Comparison of ENCODE assay signal across 10 cellular contexts in the genomic region with DNA sequence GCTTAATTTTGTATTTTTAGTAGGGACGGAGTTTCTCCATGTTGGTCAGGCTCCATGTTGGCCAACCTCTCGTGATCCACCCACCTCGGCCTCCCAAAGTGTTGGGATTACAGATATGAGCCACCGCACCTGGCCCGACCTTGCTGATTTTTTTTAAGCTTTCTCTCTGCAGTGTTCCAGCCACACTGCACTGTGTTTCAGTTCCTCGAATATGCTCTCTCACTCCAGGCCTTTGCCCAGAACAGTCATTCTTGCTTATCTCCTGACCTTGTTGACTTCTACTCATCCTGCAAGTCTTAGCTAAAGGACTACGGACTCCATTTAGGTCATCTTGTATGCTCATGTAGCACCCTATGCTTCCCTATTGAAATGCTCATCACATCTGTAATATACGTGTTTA. TPM values are rescaled to one million over a fixed set of nuclear protein-coding genes. Genes with fewer than 3 reads are reported as not detected.
DNase-seq lines count a peak whose midpoint lies in the region; ATAC-seq and TF ChIP-seq lines count a peak whose summit lies in the region.
"Had no signal": no experiment of that assay in that cellular context is flagged by ENCODE, and none has a peak within 500 bp of the region (broad histone marks: within the 10 kb centered on the region; RNA-seq: fewer than 3 reads in every experiment).

No MANE protein-coding gene starts in this region.

- H3K27me3 Mint-ChIP-seq in T-helper 2 cell treated with Interferon-gamma antibody and Interleukin-4, amounts not matched to agents 5 μg/mL and 100 μg/mL, for 36 hours (ENCODE audit: low read depth), result no peaks in the 10 kb centered on the region
- no peaks in the 10 kb centered on the region for H3K27me3 Mint-ChIP-seq in HFFc6 (ENCODE audit: insufficient read depth)

- in situ Hi-C loops in ACHN (cut with HindIII; ENCODE audit: low pct_ligation_motif_present, low pct_unique_long_range_greater_than_20kb, low sequenced_read_pairs), result no loop called here

- no peaks in the 10 kb centered on the region for H3K9me3 ChIP-seq in neural cell (ENCODE audit: low read length)
- H3K9me3 ChIP-seq: heart right ventricle had no signal

- TF ChIP-seq RAD21 in neural cell (conservative IDR thresholded peaks at IDR 0.05), result no peak

- H3K4me2 ChIP-seq in neural cell (ENCODE audit: low read length), result no peak overlapping the region

- H3K9me2 ChIP-seq in neural cell (ENCODE audit: insufficient read depth, low read length), result no peaks in the 10 kb centered on the region

- no peak for DNase-seq in T-helper 2 cell treated with Interferon-gamma antibody and Interleukin-4, amounts not matched to agents 5 μg/mL and 100 μg/mL, for 36 hours (ENCODE audit: low spot score)
- DNase-seq in T-helper 2 cell (no peak), HFFc6 (no peak), NCI-H2227 (lab: John Stamatoyannopoulos, UW; ENCODE audit: unreplicated experiment) (no peak), NK-92 (lab: John Stamatoyannopoulos, UW; ENCODE audit: unreplicated experiment) (no peak), ACHN (no peak)
- DNase-seq: activated CD4-positive, alpha-beta T cell treated with anti-CD3 and anti-CD28 coated beads for 48 hours; heart right ventricle had no signal

- TF ChIP-seq CTCF in HFFc6 (IDR thresholded peaks at IDR 0.05) (no peak), neural cell (IDR thresholded peaks at IDR 0.05; ENCODE audit: poor library complexity, severe bottlenecking) (no peak)

- H2AFZ ChIP-seq in neural cell (ENCODE audit: low read depth, low read length), result no peak overlapping the region

- H3K4me1 Mint-ChIP-seq in T-helper 2 cell treated with Interferon-gamma antibody and Interleukin-4, amounts not matched to agents 5 μg/mL and 100 μg/mL, for 36 hours (ENCODE audit: low read depth), result peaks cover 56% of the 10 kb centered on the region
- peaks cover 49% of the 10 kb centered on the region for H3K4me1 Mint-ChIP-seq in HFFc6 (ENCODE audit: low read depth)

- H3K36me3 Mint-ChIP-seq in T-helper 2 cell treated with Interferon-gamma antibody and Interleukin-4, amounts not matched to agents 5 μg/mL and 100 μg/mL, for 36 hours (ENCODE audit: low read depth), result peaks cover 54% of the 10 kb centered on the region
- peaks cover 35% of the 10 kb centered on the region for H3K36me3 Mint-ChIP-seq in HFFc6 (ENCODE audit: low read depth)

- H3K79me2 ChIP-seq in neural cell (replicated peaks; ENCODE audit: insufficient read depth, low read length), result peaks cover 77% of the 10 kb centered on the region

- no peak for TF ChIP-seq EP300 in neural cell (conservative IDR thresholded peaks at IDR 0.05; ENCODE audit: poor library complexity, severe bottlenecking)

- H3K4me3 Mint-ChIP-seq in T-helper 2 cell treated with Interferon-gamma antibody and Interleukin-4, amounts not matched to agents 5 μg/mL and 100 μg/mL, for 36 hours, result peak overlapping the region; percentile 60
- no peak overlapping the region; the same call in 1 of the 2 replicates for H3K4me3 Mint-ChIP-seq in HFFc6

- no peak overlapping the region for H3K27ac ChIP-seq in neural cell (ENCODE audit: low read length)

- H3F3A ChIP-seq in neural cell (ENCODE audit: insufficient read depth, low read length, poor library complexity, severe bottlenecking), result no peaks in the 10 kb centered on the region

- peak overlapping the region; percentile 31 for H3K27ac Mint-ChIP-seq in T-helper 2 cell treated with Interferon-gamma antibody and Interleukin-4, amounts not matched to agents 5 μg/mL and 100 μg/mL, for 36 hours
- H3K27ac Mint-ChIP-seq in HFFc6, result peak overlapping the region; percentile 26; the same call in 1 of the 2 replicates

- peak overlapping the region; percentile 87 for H3K4me3 ChIP-seq in neural cell (ENCODE audit: low read length)
- H3K4me3 ChIP-seq: heart right ventricle had no signal

- H3K36me3 ChIP-seq in neural cell (ENCODE audit: insufficient read depth, low read length), result peaks cover 13% of the 10 kb centered on the region

- no peaks in the 10 kb centered on the region for H3K27me3 ChIP-seq in neural cell (ENCODE audit: insufficient read depth, low read depth, low read length)
- H3K27me3 ChIP-seq: heart right ventricle had no signal

- peak; percentile 29 for ATAC-seq in HG03565 (IDR thresholded peaks at IDR 0.05; ENCODE audit: unreplicated experiment)

- H3K9me3 Mint-ChIP-seq in T-helper 2 cell treated with Interferon-gamma antibody and Interleukin-4, amounts not matched to agents 5 μg/mL and 100 μg/mL, for 36 hours, result no peaks in the 10 kb centered on the region
- H3K9me3 Mint-ChIP-seq in HFFc6, result no peaks in the 10 kb centered on the region

- no peak overlapping the region for H3K9ac ChIP-seq in neural cell (ENCODE audit: low read length)

- peaks cover 3% of the 10 kb centered on the region for H4K20me1 ChIP-seq in neural cell (ENCODE audit: insufficient read depth)

TF ChIP-seq in neural cell, 6 proteins besides CTCF, POLR2A, EP300 and RAD21:
- TF ChIP-seq SMC3 (conservative IDR thresholded peaks at IDR 0.05; ENCODE audit: poor library complexity), result no peak
- no peak for TF ChIP-seq MXI1 (conservative IDR thresholded peaks at IDR 0.05; ENCODE audit: poor library complexity, severe bottlenecking)
- TF ChIP-seq TAF1 (IDR thresholded peaks at IDR 0.05; ENCODE audit: low read depth), result no peak
- no peak for TF ChIP-seq EZH2 (IDR thresholded peaks at IDR 0.05; ENCODE audit: borderline replicate concordance, insufficient read depth, low read length, poor library complexity, severe bottlenecking)
- no peak for TF ChIP-seq POLR2AphosphoS5 (IDR thresholded peaks at IDR 0.05)
- TF ChIP-seq, protein P1, sequence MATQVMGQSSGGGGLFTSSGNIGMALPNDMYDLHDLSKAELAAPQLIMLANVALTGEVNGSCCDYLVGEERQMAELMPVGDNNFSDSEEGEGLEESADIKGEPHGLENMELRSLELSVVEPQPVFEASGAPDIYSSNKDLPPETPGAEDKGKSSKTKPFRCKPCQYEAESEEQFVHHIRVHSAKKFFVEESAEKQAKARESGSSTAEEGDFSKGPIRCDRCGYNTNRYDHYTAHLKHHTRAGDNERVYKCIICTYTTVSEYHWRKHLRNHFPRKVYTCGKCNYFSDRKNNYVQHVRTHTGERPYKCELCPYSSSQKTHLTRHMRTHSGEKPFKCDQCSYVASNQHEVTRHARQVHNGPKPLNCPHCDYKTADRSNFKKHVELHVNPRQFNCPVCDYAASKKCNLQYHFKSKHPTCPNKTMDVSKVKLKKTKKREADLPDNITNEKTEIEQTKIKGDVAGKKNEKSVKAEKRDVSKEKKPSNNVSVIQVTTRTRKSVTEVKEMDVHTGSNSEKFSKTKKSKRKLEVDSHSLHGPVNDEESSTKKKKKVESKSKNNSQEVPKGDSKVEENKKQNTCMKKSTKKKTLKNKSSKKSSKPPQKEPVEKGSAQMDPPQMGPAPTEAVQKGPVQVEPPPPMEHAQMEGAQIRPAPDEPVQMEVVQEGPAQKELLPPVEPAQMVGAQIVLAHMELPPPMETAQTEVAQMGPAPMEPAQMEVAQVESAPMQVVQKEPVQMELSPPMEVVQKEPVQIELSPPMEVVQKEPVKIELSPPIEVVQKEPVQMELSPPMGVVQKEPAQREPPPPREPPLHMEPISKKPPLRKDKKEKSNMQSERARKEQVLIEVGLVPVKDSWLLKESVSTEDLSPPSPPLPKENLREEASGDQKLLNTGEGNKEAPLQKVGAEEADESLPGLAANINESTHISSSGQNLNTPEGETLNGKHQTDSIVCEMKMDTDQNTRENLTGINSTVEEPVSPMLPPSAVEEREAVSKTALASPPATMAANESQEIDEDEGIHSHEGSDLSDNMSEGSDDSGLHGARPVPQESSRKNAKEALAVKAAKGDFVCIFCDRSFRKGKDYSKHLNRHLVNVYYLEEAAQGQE (IDR thresholded peaks at IDR 0.05; ENCODE audit: borderline replicate concordance), result no peak

RNA-seq across cellular contexts. Expression of gene SNAPC3, which starts 3.3 kb away (rescaled TPM):
- total RNA-seq in HFFc6 (2021; fragmentation: NEBNext Ultra II Directional; extraction: Animal tissue kit (Norgen Biotek cat#: 25700)), result 10 to 100 TPM; 35.9 to 41.5 (median 40.8) TPM
- 96.6 and 107 TPM in 2 replicates for polyA plus RNA-seq in neural cell
- 154 and 157 TPM in 2 replicates for polyA minus RNA-seq in neural cell
